15 cellular contexts compared by ENCODE assay signal in genomic region chr17:32759476-32759875, GRCh38.
DNase-seq lines count a peak whose midpoint lies in the region; ATAC-seq lines count a peak whose summit lies in the region.
"Had no signal": no experiment of that assay in that cellular context is flagged by ENCODE, and none has a peak within 500 bp of the region (broad histone marks: within the 10 kb centered on the region; RNA-seq: fewer than 3 reads in every experiment).

No MANE protein-coding gene starts in this region.

- peaks cover 0 to 1% of the 10 kb centered on the region in 2 donors for H3K36me3 Mint-ChIP-seq in activated T-cell treated with anti-CD3 and anti-CD28 coated beads, Interleukin-2, amount 50 U/mL, for 72 hours (ENCODE audit: insufficient read depth in 2 of 2)
- no peaks in the 10 kb centered on the region for H3K36me3 Mint-ChIP-seq in activated naive CD8-positive, alpha-beta T cell treated with anti-CD3 and anti-CD28 coated beads, Interleukin-2, amount 10 ng/mL, durations not matched to agents 7 days and 5 days

- no peaks in the 10 kb centered on the region for H3K9me3 Mint-ChIP-seq in activated T-cell treated with anti-CD3 and anti-CD28 coated beads, Interleukin-2, amount 50 U/mL, for 72 hours
- no peaks in the 10 kb centered on the region for H3K9me3 Mint-ChIP-seq in activated naive CD8-positive, alpha-beta T cell treated with anti-CD3 and anti-CD28 coated beads, Interleukin-2, amount 10 ng/mL, durations not matched to agents 7 days and 5 days
- H3K9me3 Mint-ChIP-seq: CD4-positive, alpha-beta T cell had no signal

- H3K27ac ChIP-seq in SK-N-MC = no peak overlapping the region
- H3K27ac ChIP-seq: BLaER1 had no signal

- peak overlapping the region; percentile 23 for H3K9ac ChIP-seq in SK-N-MC (ENCODE audit: insufficient read length)
- H3K9ac ChIP-seq: BLaER1 had no signal

- H3K4me3 Mint-ChIP-seq in activated T-cell treated with anti-CD3 and anti-CD28 coated beads, Interleukin-2, amount 50 U/mL, for 72 hours = no peak overlapping the region
- peak overlapping the region; percentile 9 for H3K4me3 Mint-ChIP-seq in activated naive CD8-positive, alpha-beta T cell treated with anti-CD3 and anti-CD28 coated beads, Interleukin-2, amount 10 ng/mL, durations not matched to agents 7 days and 5 days
- H3K4me3 Mint-ChIP-seq: CD4-positive, alpha-beta T cell had no signal

- H3K9me3 ChIP-seq in SK-N-MC (ENCODE audit: low read depth, low read length) = no peaks in the 10 kb centered on the region
- H3K9me3 ChIP-seq: BLaER1, Caco-2 had no signal

- H3K4me1 Mint-ChIP-seq in activated T-cell treated with anti-CD3 and anti-CD28 coated beads, Interleukin-2, amount 50 U/mL, for 72 hours (ENCODE audit: low read depth) = peaks cover 19% of the 10 kb centered on the region
- H3K4me1 Mint-ChIP-seq in activated naive CD8-positive, alpha-beta T cell treated with anti-CD3 and anti-CD28 coated beads, Interleukin-2, amount 10 ng/mL, durations not matched to agents 7 days and 5 days = peaks cover 8% of the 10 kb centered on the region

- H3K4me3 ChIP-seq in SK-N-MC = no peak overlapping the region
- H3K4me3 ChIP-seq: BLaER1 had no signal

- DNase-seq in activated T-cell treated with anti-CD3 and anti-CD28 coated beads, Interleukin-2, amount 50 U/mL, for 72 hours = no peak
- no peak for DNase-seq in activated T-cell treated with anti-CD3 and anti-CD28 coated beads for 4 hours
- DNase-seq in SK-N-MC (ENCODE audit: low read depth, low spot score) = no peak
- DNase-seq in activated naive CD8-positive, alpha-beta T cell treated with anti-CD3 and anti-CD28 coated beads, Interleukin-2, amount 10 ng/mL, durations not matched to agents 7 days and 5 days = no peak
- no peak for DNase-seq in COLO829 (ENCODE audit: low spot score)
- no peak for DNase-seq in cerebellar cortex (ENCODE audit: low spot score)
- DNase-seq: 8988T; AML-193; Caco-2; CD4-positive, alpha-beta T cell; DND-41; GDM1 had no signal

- H3K27me3 Mint-ChIP-seq in activated T-cell treated with anti-CD3 and anti-CD28 coated beads, Interleukin-2, amount 50 U/mL, for 72 hours (ENCODE audit: low read depth) = no peaks in the 10 kb centered on the region
- H3K27me3 Mint-ChIP-seq in activated naive CD8-positive, alpha-beta T cell treated with anti-CD3 and anti-CD28 coated beads, Interleukin-2, amount 10 ng/mL, durations not matched to agents 7 days and 5 days = peaks cover 3% of the 10 kb centered on the region
- H3K27me3 Mint-ChIP-seq: CD4-positive, alpha-beta T cell had no signal

- ATAC-seq in activated T-cell treated with anti-CD3 and anti-CD28 coated beads, Interleukin-2, amount 50 U/mL, for 72 hours (replicated peaks in 1 of 2) = no peak
- ATAC-seq in activated naive CD8-positive, alpha-beta T cell treated with anti-CD3 and anti-CD28 coated beads, Interleukin-2, amount 10 ng/mL, durations not matched to agents 7 days and 5 days (ENCODE audit: low read depth) = no peak
- ATAC-seq in GM21825 (IDR thresholded peaks at IDR 0.05; ENCODE audit: unreplicated experiment) = no peak
- ATAC-seq: HCT116 had no signal

- H3K27ac Mint-ChIP-seq in activated T-cell treated with anti-CD3 and anti-CD28 coated beads, Interleukin-2, amount 50 U/mL, for 72 hours = peak overlapping the region; percentile 82
- no peak overlapping the region for H3K27ac Mint-ChIP-seq in activated naive CD8-positive, alpha-beta T cell treated with anti-CD3 and anti-CD28 coated beads, Interleukin-2, amount 10 ng/mL, durations not matched to agents 7 days and 5 days
- H3K27ac Mint-ChIP-seq: CD4-positive, alpha-beta T cell had no signal

- H3K36me3 ChIP-seq in SK-N-MC (ENCODE audit: insufficient read depth, low read length) = no peaks in the 10 kb centered on the region
- H3K36me3 ChIP-seq: BLaER1 had no signal

- POLR2A ChIA-PET in activated naive CD8-positive, alpha-beta T cell treated with anti-CD3 and anti-CD28 coated beads, Interleukin-2, amount 10 ng/mL, durations not matched to agents 7 days and 5 days (lab: Charles Lee) = no interaction called here
